Comparison of ENCODE assay signal across 12 cellular contexts in the genomic region with DNA sequence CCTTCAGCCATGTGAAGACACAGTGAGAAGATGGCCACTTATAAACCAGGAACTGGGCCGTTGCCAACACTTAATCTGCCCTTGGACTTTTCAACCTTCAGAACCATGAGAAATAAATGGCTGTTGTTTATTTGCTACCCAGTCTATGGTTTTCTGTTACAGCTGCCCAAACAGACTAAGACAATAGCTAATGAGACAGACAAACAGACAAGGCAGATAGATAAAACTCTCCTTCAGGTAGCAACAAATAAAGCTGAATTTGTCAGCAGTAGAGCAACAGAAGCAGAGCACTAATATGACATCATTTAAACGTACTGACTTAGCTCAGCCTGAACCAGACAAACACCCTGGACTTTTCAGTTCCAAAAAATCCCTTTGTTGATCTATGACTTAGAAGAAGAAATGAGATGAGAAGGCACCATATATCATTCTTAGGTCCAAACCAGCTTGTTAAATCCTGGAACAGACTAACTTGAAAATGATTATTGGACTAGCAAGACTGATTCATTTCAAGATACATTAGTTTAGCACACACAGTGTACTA. TPM values are rescaled to one million over a fixed set of nuclear protein-coding genes. Genes with fewer than 3 reads are reported as not detected.
DNase-seq lines count a peak whose midpoint lies in the region; ATAC-seq and TF ChIP-seq lines count a peak whose summit lies in the region.
"Had no signal": no experiment of that assay in that cellular context is flagged by ENCODE, and none has a peak within 500 bp of the region (broad histone marks: within the 10 kb centered on the region; RNA-seq: fewer than 3 reads in every experiment).

No MANE protein-coding gene starts in this region.

- no peak overlapping the region for H3K4me3 ChIP-seq in CD8-positive, alpha-beta memory T cell (ENCODE audit: low read length)
- H3K4me3 ChIP-seq in hepatocyte (no peak overlapping the region), PC-3 (ENCODE audit: low read length) (no peak overlapping the region)
- H3K4me3 ChIP-seq: SK-N-MC had no signal

- peaks cover 14 to 40% (median 18%) of the 10 kb centered on the region in 3 donors for H3K36me3 Mint-ChIP-seq in CD8-positive, alpha-beta memory T cell

- H3K9me3 Mint-ChIP-seq in CD8-positive, alpha-beta memory T cell: peaks cover 0 to 15% (median 11%) of the 10 kb centered on the region in 5 donors

- H3K36me3 ChIP-seq in CD8-positive, alpha-beta memory T cell (ENCODE audit: insufficient read depth, low read length): peaks cover 7% of the 10 kb centered on the region
- H3K36me3 ChIP-seq in hepatocyte (replicated peaks; ENCODE audit: insufficient read depth, low read depth) (no peaks in the 10 kb centered on the region), PC-3 (ENCODE audit: low read depth, low read length) (peaks cover 7% of the 10 kb centered on the region; the same call in 1 of the 2 replicates)

- TF ChIP-seq CTCF in hepatocyte (IDR thresholded peaks at IDR 0.05; ENCODE audit: poor library complexity) (no peak), PC-3 (conservative IDR thresholded peaks at IDR 0.05; ENCODE audit: low read depth, low read length) (no peak)

- no peaks in the 10 kb centered on the region for H3F3A ChIP-seq in PC-3 (ENCODE audit: low read length, unreplicated experiment)

- H3K9me2 ChIP-seq in hepatocyte (replicated peaks; ENCODE audit: insufficient read depth): no peaks in the 10 kb centered on the region
- no peaks in the 10 kb centered on the region for H3K9me2 ChIP-seq in PC-3 (replicated peaks; ENCODE audit: low read length)

- no peak overlapping the region for H2AFZ ChIP-seq in hepatocyte
- H2AFZ ChIP-seq in PC-3 (ENCODE audit: low read length): no peak overlapping the region

- no peak overlapping the region for H3K9ac ChIP-seq in PC-3 (ENCODE audit: low read length)

- peaks cover 100% of the 10 kb centered on the region for H3K79me2 ChIP-seq in hepatocyte
- H3K79me2 ChIP-seq in PC-3 (ENCODE audit: low read length): peaks cover 97% of the 10 kb centered on the region

- H3K27ac Mint-ChIP-seq in CD8-positive, alpha-beta memory T cell: peak overlapping the region in 7 of 8 donors; percentile 17 to 70 (median 44)

- no peaks in the 10 kb centered on the region for H3K27me3 ChIP-seq in CD8-positive, alpha-beta memory T cell (ENCODE audit: insufficient read depth, low read length, poor library complexity, severe bottlenecking)
- H3K27me3 ChIP-seq in hepatocyte (no peaks in the 10 kb centered on the region), PC-3 (ENCODE audit: low read length) (no peaks in the 10 kb centered on the region)

- intact Hi-C loops in PC-3 (cut with micrococcal nuclease): no loop called here

- ATAC-seq in GM21717 (IDR thresholded peaks at IDR 0.05; ENCODE audit: unreplicated experiment) (peak; percentile 50), GM19035 (IDR thresholded peaks at IDR 0.05; ENCODE audit: unreplicated experiment) (no peak), PC-3 (no peak)

- H3K9me3 ChIP-seq in CD8-positive, alpha-beta memory T cell (ENCODE audit: low read length): peaks cover 9% of the 10 kb centered on the region
- H3K9me3 ChIP-seq in hepatocyte (ENCODE audit: low read depth) (no peaks in the 10 kb centered on the region), PC-3 (ENCODE audit: low read length) (no peaks in the 10 kb centered on the region)

- 49% methylated on average over 2 of the region's 2 CpGs for WGBS in hepatocyte (ENCODE audit: low lambda C conversion rate, missing lambda C conversion rate)

- peaks cover 9% of the 10 kb centered on the region for H3K4me1 ChIP-seq in CD8-positive, alpha-beta memory T cell (ENCODE audit: insufficient read depth, low read length)
- H3K4me1 ChIP-seq in hepatocyte (ENCODE audit: insufficient read depth) (no peaks in the 10 kb centered on the region), PC-3 (ENCODE audit: insufficient read depth, low read length) (no peaks in the 10 kb centered on the region)

- H4K20me1 ChIP-seq in hepatocyte (ENCODE audit: insufficient read depth, poor library complexity, severe bottlenecking) (peaks cover 22% of the 10 kb centered on the region), PC-3 (ENCODE audit: low read length) (peaks cover 17% of the 10 kb centered on the region; the same call in 1 of the 2 replicates)

- H3K4me2 ChIP-seq in hepatocyte (no peak overlapping the region), PC-3 (ENCODE audit: low read length) (no peak overlapping the region)

- H3K4me1 Mint-ChIP-seq in CD8-positive, alpha-beta memory T cell: peaks cover 39 to 68% (median 61%) of the 10 kb centered on the region in 3 donors

- POLR2A ChIA-PET in CD8-positive, alpha-beta memory T cell (lab: Charles Lee): no interaction called here
- POLR2A ChIA-PET in PC-3 (lab: Charles Lee; ENCODE audit: unreplicated experiment): interaction anchor here (0.5 kb wide), 1 partner anchor 28 kb away, joined by 4 read pairs; no protein-coding TSS in a partner anchor

- no TSS peak for BruUV-seq in PC-3 (replicated peaks; lab: Mats Ljungman, UMichigan)

- CTCF ChIA-PET in CD8-positive, alpha-beta memory T cell (lab: Charles Lee): interaction anchor here (1.0 kb wide), 1 partner anchor 10 kb away, joined by 3 read pairs; no protein-coding TSS in a partner anchor
- CTCF ChIA-PET in PC-3 (lab: Charles Lee): no interaction called here

- H3K27ac ChIP-seq in CD8-positive, alpha-beta memory T cell (ENCODE audit: low read depth, low read length): no peak overlapping the region
- peak overlapping the region; percentile 10 for H3K27ac ChIP-seq in hepatocyte
- H3K27ac ChIP-seq in PC-3 (ENCODE audit: low read length): no peak overlapping the region
- H3K27ac ChIP-seq: HL-60, SK-N-MC had no signal

- no peak overlapping the region for H3K4me3 Mint-ChIP-seq in CD8-positive, alpha-beta memory T cell

- no peak for DNase-seq in CD8-positive, alpha-beta memory T cell
- DNase-seq in NCI-H2196 treated with DMSO at 0.1 percent for 48 hours (lab: John Stamatoyannopoulos, UW; ENCODE audit: unreplicated experiment) (peak; percentile 41), hepatocyte (ENCODE audit: low spot score) (peak; percentile 9), iPS-NIHi7 (ENCODE audit: extremely low spot score) (no peak), PC-3 (no peak)
- DNase-seq in stimulated activated CD4-positive, alpha-beta T cell treated with anti-CD3 and anti-CD28 coated beads, Interleukin-1b, Interleukin-23, amount 100 ng/mL, for 48 hours: no peak
- DNase-seq: mesendoderm, NCI-H2107 had no signal

- H3K27me3 Mint-ChIP-seq in CD8-positive, alpha-beta memory T cell: no peaks in the 10 kb centered on the region

RNA-seq across cellular contexts. Expression of gene ZZZ3, which starts 27.0 kb away (rescaled TPM):
- total RNA-seq in CD8-positive, alpha-beta memory T cell: 10 to 100 TPM; 58.3 to 60.2 TPM
- polyA plus RNA-seq in CD8-positive, alpha-beta memory T cell: 42.7 TPM
- 59.6 and 71.9 TPM in 2 replicates for total RNA-seq in hepatocyte
- polyA plus RNA-seq in hepatocyte: 25.1 and 31.2 TPM in 2 replicates
- 58.1 and 77.8 TPM in 2 replicates for total RNA-seq in PC-3 (2014; rRNA removed)

Comparison
In these comparisons a context has a peak if more than half of its experiments do, and no peak if none do; other contexts are left out.
1. DNase-seq: peak in NCI-H2196 treated with DMSO at 0.1 percent for 48 hours (single experiment) and hepatocyte (single experiment); none in CD8-positive, alpha-beta memory T cell (0 of 5), stimulated activated CD4-positive, alpha-beta T cell treated with anti-CD3 and anti-CD28 coated beads, Interleukin-1b, Interleukin-23, amount 100 ng/mL, for 48 hours (single experiment), iPS-NIHi7 (single experiment) and PC-3 (single experiment).